8 cellular contexts compared by ENCODE assay signal in the genomic region with DNA sequence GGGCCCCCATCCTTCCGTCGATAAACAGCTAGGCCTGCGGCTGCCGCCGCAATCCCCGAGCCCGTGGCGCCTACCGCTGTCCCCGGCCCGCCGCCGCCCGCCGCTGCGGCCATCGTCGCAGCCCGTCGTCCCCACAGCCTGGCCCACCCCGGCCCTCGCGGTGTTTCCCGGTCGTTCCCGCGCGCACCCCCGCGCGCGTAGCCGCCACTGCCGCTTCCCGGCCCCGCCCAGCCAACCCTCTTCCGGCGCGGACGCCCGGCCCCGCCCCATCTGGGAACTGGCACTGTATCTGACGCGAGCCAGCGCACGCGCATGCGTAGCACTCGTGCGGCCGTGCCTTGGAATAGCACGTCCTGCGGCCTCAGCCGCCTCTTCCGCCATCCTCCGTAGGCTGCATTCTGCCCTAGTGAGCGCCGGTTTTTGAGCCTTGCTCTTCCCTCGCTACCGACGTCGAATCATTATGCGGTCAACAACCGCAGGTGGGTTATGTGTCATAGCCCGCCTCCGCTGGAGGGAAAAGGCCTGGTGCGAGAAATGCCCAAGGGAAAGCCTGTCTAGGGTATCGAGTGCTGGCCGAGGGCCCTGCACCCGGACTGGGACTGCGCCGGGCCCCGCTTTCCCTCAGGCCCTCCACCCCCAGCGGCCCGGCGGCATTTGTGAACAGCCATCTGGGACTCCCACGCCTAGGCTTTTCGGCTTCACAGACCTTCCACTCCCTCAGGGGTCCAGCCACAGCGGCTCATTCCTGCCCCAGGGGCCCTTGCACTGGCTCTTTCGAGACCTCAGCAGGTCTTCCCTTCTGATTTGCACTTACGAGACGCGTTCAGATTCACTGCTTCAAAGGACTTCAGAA. TPM values are rescaled to one million over a fixed set of nuclear protein-coding genes. Genes with fewer than 3 reads are reported as not detected.
DNase-seq lines count a peak whose midpoint lies in the region; ATAC-seq and TF ChIP-seq lines count a peak whose summit lies in the region.

A gene (minus strand): TSS at position 209 of the 853 bp plus-strand sequence. CDS start 96 bp downstream, at position 113.

- peak within 1 kb of the TSS; percentile 96 for H3K27ac ChIP-seq in mesenchymal stem cell (ENCODE audit: low read length, poor library complexity, severe bottlenecking)

- H3K14ac ChIP-seq in mesenchymal stem cell (ENCODE audit: low read length in 2 of 2) = peak within 1 kb of the TSS; percentile 58 to 91

- H3K36me3 ChIP-seq in mesenchymal stem cell (ENCODE audit: control insufficient read depth in 1 of 2, insufficient read depth in 2 of 2, low read depth in 1 of 2, low read length in 2 of 2) = peaks cover 0 to 3% of the 10 kb centered on the region in 2 experiments

- peak within 1 kb of the TSS; percentile 97 to 98 for H3K4me3 Mint-ChIP-seq in effector memory CD8-positive, alpha-beta T cell

- peak within 1 kb of the TSS; percentile 36 for H2AK5ac ChIP-seq in mesenchymal stem cell (ENCODE audit: low read length, severe bottlenecking)

- ATAC-seq in effector memory CD8-positive, alpha-beta T cell (replicated peaks) = peak; percentile 87

- peak within 1 kb of the TSS; percentile 95 for H4K8ac ChIP-seq in mesenchymal stem cell (ENCODE audit: low read length)

- H3K9me3 Mint-ChIP-seq in effector memory CD8-positive, alpha-beta T cell = no peaks in the 10 kb centered on the region

- H3K23ac ChIP-seq in mesenchymal stem cell (ENCODE audit: low read length in 2 of 2) = peak within 1 kb of the TSS in 1 of 2 experiments; percentile 95

- H3K18ac ChIP-seq in mesenchymal stem cell (ENCODE audit: low read depth in 1 of 2, low read length in 2 of 2) = peak within 1 kb of the TSS; percentile 96 to 97

- H3K4ac ChIP-seq in mesenchymal stem cell (ENCODE audit: low read depth in 1 of 2, low read length in 2 of 2) = peak within 1 kb of the TSS; percentile 87 to 99

- no peak for TF ChIP-seq CTCF in GM20000 (IDR thresholded peaks at IDR 0.05; ENCODE audit: extremely low read depth, missing control alignments)

- H2BK15ac ChIP-seq in mesenchymal stem cell (ENCODE audit: low read depth, poor library complexity, severe bottlenecking) = peak within 1 kb of the TSS; percentile 95

- DNase-seq in COLO668 (lab: John Stamatoyannopoulos, UW; ENCODE audit: unreplicated experiment) (peak; percentile 97), GM20000 (ENCODE audit: low spot score) (peak; percentile 97), HT-29 (ENCODE audit: low spot score) (peak; percentile 95), NOMO-1 (lab: John Stamatoyannopoulos, UW; ENCODE audit: unreplicated experiment in 2 of 2) (peak; percentile 97 to 98), mesenchymal stem cell (peak; percentile 97)
- DNase-seq in activated CD8-positive, alpha-beta memory T cell treated with anti-CD3 and anti-CD28 coated beads for 4 hours (ENCODE audit: low read depth in 2 of 2) = peak; percentile 93
- DNase-seq in effector memory CD8-positive, alpha-beta T cell = peak; percentile 94 to 96 (median 95)
- peak; percentile 94 for DNase-seq in stimulated activated CD8-positive, alpha-beta memory T cell treated with anti-CD3 and anti-CD28 coated beads, Interleukin-12 subunit alpha, Interleukin-12 subunit beta, amount 100 ng/mL, for 4 hours (ENCODE audit: low read depth)

- peak within 1 kb of the TSS; percentile 93 for H4K91ac ChIP-seq in mesenchymal stem cell (ENCODE audit: low read length)

- H3K4me1 ChIP-seq in mesenchymal stem cell (ENCODE audit: control insufficient read depth, insufficient read depth, low read depth, low read length) = peaks cover 5% of the 10 kb centered on the region

- no peaks in the 10 kb centered on the region for H3K9me3 ChIP-seq in mesenchymal stem cell (ENCODE audit: control insufficient read depth, low read length)

- peak within 1 kb of the TSS in 1 of 2 experiments; percentile 3 for H2BK12ac ChIP-seq in mesenchymal stem cell (ENCODE audit: low read length in 2 of 2)

- H3K27me3 ChIP-seq in mesenchymal stem cell (ENCODE audit: control insufficient read depth in 1 of 2, insufficient read depth in 1 of 2, low read length in 2 of 2) = no peaks in the 10 kb centered on the region

- peak within 1 kb of the TSS; percentile 68 for H2AFZ ChIP-seq in mesenchymal stem cell (ENCODE audit: low read depth, low read length)

- H3K9ac ChIP-seq in mesenchymal stem cell (ENCODE audit: low read length) = peak within 1 kb of the TSS; percentile 93

- H3K79me1 ChIP-seq in mesenchymal stem cell (replicated peaks; ENCODE audit: low read length, poor library complexity, severe bottlenecking) = no peaks in the 10 kb centered on the region

- peak within 1 kb of the TSS; percentile 89 for H3K4me3 ChIP-seq in mesenchymal stem cell (ENCODE audit: insufficient read depth in 1 of 2, low read depth in 1 of 2, low read length in 2 of 2)

- peaks cover 18 to 25% of the 10 kb centered on the region in 2 donors for H3K4me1 Mint-ChIP-seq in effector memory CD8-positive, alpha-beta T cell (ENCODE audit: low read depth in 2 of 2)

- WGBS in mesenchymal stem cell = 1% methylated on average over 83 of the region's 83 CpGs

- H3K4me2 ChIP-seq in mesenchymal stem cell (ENCODE audit: low read length, poor library complexity, severe bottlenecking) = peak within 1 kb of the TSS; percentile 72

- H3K36me3 Mint-ChIP-seq in effector memory CD8-positive, alpha-beta T cell (ENCODE audit: insufficient read depth) = peaks cover 23% of the 10 kb centered on the region

- H2BK120ac ChIP-seq in mesenchymal stem cell (ENCODE audit: low read depth, low read length) = peak within 1 kb of the TSS; percentile 92

- H3K27ac Mint-ChIP-seq in effector memory CD8-positive, alpha-beta T cell = peak within 1 kb of the TSS; percentile 98 to 99

- peak within 1 kb of the TSS; percentile 79 for H2BK5ac ChIP-seq in mesenchymal stem cell (ENCODE audit: low read depth, low read length, poor library complexity, severe bottlenecking)

- H3K27me3 Mint-ChIP-seq in effector memory CD8-positive, alpha-beta T cell = no peaks in the 10 kb centered on the region

RNA-seq across cellular contexts. Expression of the gene that starts here (rescaled TPM):
- 22.4 and 38.9 TPM in 2 replicates for total RNA-seq in HT-29 (2014; rRNA removed; shearing (Covaris generic))
- polyA plus RNA-seq in mesenchymal stem cell (2013, experiment 1 of 2) = 40.9 TPM
- 39.5 TPM for polyA plus RNA-seq in mesenchymal stem cell (2013, experiment 2 of 2)

Comparison
In these comparisons a context has a peak if more than half of its experiments do, and no peak if none do; other contexts are left out.
1. Peak in every context shown above with its lines: DNase-seq, ATAC-seq, H3K4me3 ChIP-seq and H3K27ac ChIP-seq.